32 cellular contexts compared by ENCODE assay signal in the genomic region with DNA sequence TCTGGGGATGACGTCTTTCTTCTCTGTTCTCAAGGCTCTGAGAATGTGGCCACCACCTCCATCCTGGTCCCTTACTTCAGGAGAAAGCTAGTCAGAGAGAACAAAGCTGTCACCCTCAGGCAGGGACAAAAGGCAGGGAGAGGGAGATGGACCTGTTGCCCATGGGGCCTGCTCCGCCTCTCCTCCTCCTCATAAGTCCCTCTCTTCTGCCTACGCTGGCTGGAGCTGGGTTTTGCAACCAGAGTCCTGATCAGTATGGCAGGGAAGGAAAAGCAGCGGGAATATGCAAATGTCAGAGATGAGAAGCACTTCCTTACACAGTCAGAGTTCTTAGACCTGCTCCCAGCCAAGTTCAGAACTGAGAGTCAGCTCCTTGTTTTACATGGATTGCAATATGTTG.
"Had no signal": no experiment of that assay in that cellular context is flagged by ENCODE, and none has a peak within 500 bp of the region (broad histone marks: within the 10 kb centered on the region; RNA-seq: fewer than 3 reads in every experiment).

No MANE protein-coding gene starts in this region.

- DNase-seq: activated CD4-positive, alpha-beta T cell treated with anti-CD3 and anti-CD28 coated beads for 1 hour; activated CD4-positive, alpha-beta T cell treated with anti-CD3 and anti-CD28 coated beads, Interleukin-2, amount 50 U/mL, for 1 hour; activated CD8-positive, alpha-beta T cell treated with anti-CD3 and anti-CD28 coated beads for 36 hours; activated gamma-delta T cell treated with Interleukin-2 at 50 U/mL for 16 hours; activated naive CD4-positive, alpha-beta T cell treated with anti-CD3 and anti-CD28 coated beads, Interleukin-2, amount 50 U/mL, for 16 hours; activated T-cell treated with anti-CD3 and anti-CD28 coated beads, Interleukin-2, amount 50 U/mL, for 4 hours; amniotic stem cell; central memory CD4-positive, alpha-beta T cell; dermis blood vessel endothelial cell; effector CD4-positive, alpha-beta T cell; esophagus squamous epithelium; foreskin melanocyte; left ventricle myocardium inferior; mucosa of descending colon; nephron progenitor cell; occipital lobe; psoas muscle; stimulated activated CD4-positive, alpha-beta T cell treated with anti-CD3 and anti-CD28 coated beads, Interleukin-15, amount 100 ng/mL, for 24 hours; stimulated activated CD4-positive, alpha-beta T cell treated with anti-CD3 and anti-CD28 coated beads, Interleukin-2, amount 100 ng/mL, for 24 hours; stimulated activated naive CD4-positive, alpha-beta T cell; T-helper 17 cell; T1000 had no signal

- H3K4me1 Mint-ChIP-seq: activated T-helper 17 cell treated with anti-CD3 and anti-CD28 coated beads, Interleukin-2, amount 50 U/mL, for 72 hours; T-helper 17 cell had no signal

- H3K9me3 ChIP-seq: breast epithelium, esophagus squamous epithelium, mucosa of descending colon, psoas muscle, tibial nerve had no signal

- ATAC-seq: activated CD8-positive, alpha-beta T cell treated with anti-CD3 and anti-CD28 coated beads for 36 hours; activated T-cell treated with anti-CD3 and anti-CD28 coated beads, Interleukin-2, amount 50 U/mL, for 4 hours; activated T-helper 17 cell treated with anti-CD3 and anti-CD28 coated beads, Interleukin-2, amount 50 U/mL, for 72 hours; mucosa of descending colon; psoas muscle; T-helper 17 cell had no signal

- H3K36me3 ChIP-seq: breast epithelium, esophagus squamous epithelium, heart right ventricle, left ventricle myocardium inferior, tibial nerve had no signal

- H3K27ac ChIP-seq: epithelial cell of prostate, esophagus squamous epithelium, left ventricle myocardium inferior, parathyroid adenoma, psoas muscle, tibial nerve had no signal

- H3K9ac ChIP-seq: parathyroid adenoma had no signal

- H2AFZ ChIP-seq: parathyroid adenoma had no signal

- H3K4me1 ChIP-seq: breast epithelium, esophagus squamous epithelium, parathyroid adenoma, psoas muscle had no signal

- FAIRE-seq: colon, endometrium, islet of Langerhans had no signal

- H3K4me3 ChIP-seq: breast epithelium, esophagus squamous epithelium, heart right ventricle, left ventricle myocardium inferior, lung, mucosa of descending colon, psoas muscle, tibial nerve had no signal

- H3K27me3 ChIP-seq: breast epithelium, tibial nerve had no signal

- H3K27me3 Mint-ChIP-seq: activated CD8-positive, alpha-beta T cell treated with anti-CD3 and anti-CD28 coated beads for 36 hours; activated T-helper 17 cell treated with anti-CD3 and anti-CD28 coated beads, Interleukin-2, amount 50 U/mL, for 72 hours; T-helper 17 cell had no signal

- H3K4me3 Mint-ChIP-seq: activated CD8-positive, alpha-beta T cell treated with anti-CD3 and anti-CD28 coated beads for 36 hours; activated T-cell treated with anti-CD3 and anti-CD28 coated beads, Interleukin-2, amount 50 U/mL, for 4 hours; activated T-helper 17 cell treated with anti-CD3 and anti-CD28 coated beads, Interleukin-2, amount 50 U/mL, for 72 hours; nephron progenitor cell; T-helper 17 cell had no signal

- H3K9me3 Mint-ChIP-seq: activated CD8-positive, alpha-beta T cell treated with anti-CD3 and anti-CD28 coated beads for 36 hours; activated T-cell treated with anti-CD3 and anti-CD28 coated beads, Interleukin-2, amount 50 U/mL, for 4 hours; activated T-helper 17 cell treated with anti-CD3 and anti-CD28 coated beads, Interleukin-2, amount 50 U/mL, for 72 hours had no signal

- H3K27ac Mint-ChIP-seq: activated CD8-positive, alpha-beta T cell treated with anti-CD3 and anti-CD28 coated beads for 36 hours; activated T-helper 17 cell treated with anti-CD3 and anti-CD28 coated beads, Interleukin-2, amount 50 U/mL, for 72 hours; nephron progenitor cell; T-helper 17 cell had no signal

- H3K79me2 ChIP-seq: parathyroid adenoma had no signal
